ENCODE assay signal across 8 cellular contexts in genomic region chr1:47333922-47334764, GRCh38. TPM values are rescaled to one million over a fixed set of nuclear protein-coding genes. Genes with fewer than 3 reads are reported as not detected.
DNase-seq lines count a peak whose midpoint lies in the region; ATAC-seq and TF ChIP-seq lines count a peak whose summit lies in the region.

No MANE protein-coding gene starts in this region.

- peak overlapping the region; percentile 34; the same call in 1 of the 3 replicates for H2BK15ac ChIP-seq in IMR-90 (ENCODE audit: low read depth, low read length)

- peak overlapping the region; percentile 26 for H3K18ac ChIP-seq in IMR-90 (ENCODE audit: low read depth, low read length)

- H2BK20ac ChIP-seq in IMR-90 (ENCODE audit: low read depth, low read length) = no peak overlapping the region

- WGBS in IMR-90 (ENCODE audit: extremely low coverage in 2 of 2, insufficient read length in 1 of 2), 2 experiments = 1% methylated on average over 30 of the region's 90 CpGs; no CpG with 5 or more reads in 1 of the 2 experiments

- H3K27me3 ChIP-seq in IMR-90 (ENCODE audit: control insufficient read depth, insufficient read depth, low read length) (no peaks in the 10 kb centered on the region), neutrophil (no peaks in the 10 kb centered on the region)

- peaks cover 5% of the 10 kb centered on the region for H4K20me1 ChIP-seq in IMR-90 (ENCODE audit: insufficient read depth, low read length)

- ATAC-seq in GM21576 (IDR thresholded peaks at IDR 0.05; ENCODE audit: unreplicated experiment) = peak; percentile 77
- ATAC-seq in IMR-90 (ENCODE audit: low read depth) = peak; percentile 92

- H3K4me3 ChIP-seq in IMR-90 (ENCODE audit: insufficient read depth, low read depth, low read length) (peak overlapping the region; percentile 86), neutrophil (ENCODE audit: low read depth in 1 of 2, low read length in 1 of 2) (peak overlapping the region; percentile 90 to 99)

- peak overlapping the region; percentile 81 for H2BK5ac ChIP-seq in IMR-90 (ENCODE audit: low read depth, low read length, poor library complexity, severe bottlenecking)

- POLR2A ChIA-PET in IMR-90 (lab: Charles Lee; ENCODE audit: unreplicated experiment) = interaction anchor here (0.6 to 1.5 kb wide), 3 partner anchors 10 to 79 kb away, joined by 4 to 5 read pairs (median 4); partner anchors contain the start of gene STIL

- peak overlapping the region; percentile 88 for H3K4ac ChIP-seq in IMR-90 (ENCODE audit: low read depth, low read length)

- CTCF ChIA-PET in IMR-90 (lab: Yijun Ruan, JAX) = interaction anchor here (0.6 to 1.0 kb wide), 4 partner anchors 8 to 155 kb away, joined by 3 to 4 read pairs (median 3); partner anchors contain the start of gene FOXD2

- H3K36me3 ChIP-seq in IMR-90 (ENCODE audit: control insufficient read depth, insufficient read depth, low read length) = peaks cover 1% of the 10 kb centered on the region; the same call in 1 of the 2 replicates
- H3K36me3 ChIP-seq in neutrophil = no peaks in the 10 kb centered on the region

- H3K9me3 ChIP-seq in IMR-90 (ENCODE audit: control insufficient read depth, insufficient read depth, low read length) (no peaks in the 10 kb centered on the region), neutrophil (no peaks in the 10 kb centered on the region)

- peaks cover 0 to 24% of the 10 kb centered on the region in 2 experiments; a peak in 3 of 4 replicates for H3K79me1 ChIP-seq in IMR-90 (ENCODE audit: low read depth in 1 of 2, low read length in 2 of 2)

- H3K23ac ChIP-seq in IMR-90 (ENCODE audit: low read depth, low read length) = peak overlapping the region; percentile 91

- H2AK5ac ChIP-seq in IMR-90 (ENCODE audit: low read depth, low read length) = peak overlapping the region; percentile 80

- H3K4me2 ChIP-seq in IMR-90 (ENCODE audit: low read depth, low read length) = peak overlapping the region; percentile 71

- peak overlapping the region; percentile 59 to 94 for H4K8ac ChIP-seq in IMR-90 (ENCODE audit: low read depth in 2 of 2, low read length in 2 of 2)

- TF ChIP-seq CTCF in IMR-90 (conservative IDR thresholded peaks at IDR 0.05; ENCODE audit: low read depth, low read length) (peak; percentile 7; the same call in 1 of the 2 replicates), neutrophil (IDR thresholded peaks at IDR 0.05) (no peak)

- H4K5ac ChIP-seq in IMR-90 (ENCODE audit: low read depth, low read length) = peak overlapping the region; percentile 26

- H2AFZ ChIP-seq in IMR-90 (replicated peaks; ENCODE audit: low read length, poor library complexity) = peak overlapping the region; percentile 99

- H3K27ac ChIP-seq in IMR-90 (ENCODE audit: insufficient read depth, low read length) = peak overlapping the region; percentile 88
- peak overlapping the region; percentile 96 for H3K27ac ChIP-seq in neutrophil

- H2AK9ac ChIP-seq in IMR-90 (replicated peaks; ENCODE audit: low read depth, low read length, poor library complexity) = peak overlapping the region; percentile 94

- peak overlapping the region; percentile 91 for H3K14ac ChIP-seq in IMR-90 (replicated peaks; ENCODE audit: low read depth, low read length)

- TF ChIP-seq POLR2A in IMR-90 (IDR thresholded peaks at IDR 0.05; ENCODE audit: low read depth, low read length) = peak; percentile 59

- H3K4me1 ChIP-seq in IMR-90 (ENCODE audit: control insufficient read depth, insufficient read depth, low read length) (peaks cover 6% of the 10 kb centered on the region), neutrophil (ENCODE audit: control insufficient read depth in 1 of 2, insufficient read depth in 1 of 2, low read depth in 1 of 2, low read length in 1 of 2) (peaks cover 16 to 18% of the 10 kb centered on the region in 2 experiments)

- H3K9me1 ChIP-seq in IMR-90 (ENCODE audit: insufficient read depth, low read length) = peaks cover 13% of the 10 kb centered on the region

- DNase-seq in ELF-1 (ENCODE audit: low read depth, low spot score) = peak; percentile 86
- DNase-seq in IMR-90 = peak; percentile 74
- DNase-seq in RPMI8226 = peak; percentile 93
- peak; percentile 66 for DNase-seq in activated gamma-delta T cell (lab: John Stamatoyannopoulos, UW)
- peak; percentile 66 for DNase-seq in foreskin melanocyte
- peak; percentile 84 for DNase-seq in superior temporal gyrus (ENCODE audit: extremely low spot score)

- intact Hi-C loops in IMR-90 (cut with micrococcal nuclease) = loop anchor here (1.0 to 10.0 kb wide), 5 partner anchors 20 to 157 kb away; partner anchors contain the start of genes FOXD2, PDZK1IP1 and STIL

- BruUV-seq in IMR-90 (replicated peaks; lab: Mats Ljungman, UMichigan) = no TSS peak

- in situ Hi-C loops in IMR-90 (cut with MboI; ENCODE audit: low sequenced_read_pairs) = no loop called here

- H3K9ac ChIP-seq in IMR-90 (ENCODE audit: low read depth, low read length) = peak overlapping the region; percentile 87

- dilution Hi-C loops in IMR-90 (cut with HindIII; ENCODE audit: low sequenced_read_pairs, unreplicated experiment) = no loop called here

- no peak for TF ChIP-seq RAD21 in IMR-90 (IDR thresholded peaks at IDR 0.05; ENCODE audit: low read length)

- H2BK120ac ChIP-seq in IMR-90 (ENCODE audit: low read depth, low read length) = peak overlapping the region; percentile 69

- H4K91ac ChIP-seq in IMR-90 (ENCODE audit: insufficient read depth, low read depth, low read length) = peak overlapping the region; percentile 87

- H3K56ac ChIP-seq in IMR-90 (ENCODE audit: extremely low read depth, insufficient read depth, low read length) = peak overlapping the region; percentile 87

TF ChIP-seq in IMR-90, 13 proteins besides CTCF, POLR2A, EP300 and RAD21:
- TF ChIP-seq MXI1 (IDR thresholded peaks at IDR 0.05; ENCODE audit: borderline replicate concordance, low read depth, low read length) (0 out of 2 replicates have a peak, but pooled peaks have one; percentile 30), MAZ (IDR thresholded peaks at IDR 0.05; ENCODE audit: borderline replicate concordance, low read depth, low read length) (peak; percentile 54; the same call in 1 of the 2 replicates), CHD1 (IDR thresholded peaks at IDR 0.05; ENCODE audit: low read depth, low read length) (no peak), USF2 (IDR thresholded peaks at IDR 0.05; ENCODE audit: low read depth, low read length) (peak; percentile 51; the same call in 1 of the 2 replicates)

RNA-seq across cellular contexts. Expression of gene CMPK1, which starts 0.6 kb away (rescaled TPM):
- total RNA-seq in IMR-90 (2012; rRNA removed) = 23.1 and 75.3 TPM in 2 replicates
- polyA plus RNA-seq in IMR-90 (2012; rRNA removed) = 24.0 and 31.9 TPM in 2 replicates
- polyA plus RNA-seq in IMR-90 (2012; cell fraction: cytosol; rRNA removed) = 9.1 and 14.8 TPM in 2 replicates
- polyA plus RNA-seq in IMR-90 (2012; cell fraction: nucleus; rRNA removed; ENCODE audit: low replicate concordance) = 5.9 and 9.6 TPM in 2 replicates

RNA-seq across cellular contexts. Expression of gene STIL, which starts 20.2 kb away (rescaled TPM):
- 17.2 and 19.2 TPM in 2 replicates for total RNA-seq in IMR-90 (2012; rRNA removed)
- polyA plus RNA-seq in IMR-90 (2012; rRNA removed) = 5.8 and 6.8 TPM in 2 replicates
- 1.5 and 3.8 TPM in 2 replicates for polyA plus RNA-seq in IMR-90 (2012; cell fraction: cytosol; rRNA removed)
- 1.8 and 7.2 TPM in 2 replicates for polyA plus RNA-seq in IMR-90 (2012; cell fraction: nucleus; rRNA removed; ENCODE audit: low replicate concordance)

Comparison
In these comparisons a context has a peak if more than half of its experiments do, and no peak if none do; other contexts are left out.
1. Peak in every context shown above with its lines: DNase-seq, ATAC-seq, H3K4me3 ChIP-seq and H3K27ac ChIP-seq.